In the genomic region with DNA sequence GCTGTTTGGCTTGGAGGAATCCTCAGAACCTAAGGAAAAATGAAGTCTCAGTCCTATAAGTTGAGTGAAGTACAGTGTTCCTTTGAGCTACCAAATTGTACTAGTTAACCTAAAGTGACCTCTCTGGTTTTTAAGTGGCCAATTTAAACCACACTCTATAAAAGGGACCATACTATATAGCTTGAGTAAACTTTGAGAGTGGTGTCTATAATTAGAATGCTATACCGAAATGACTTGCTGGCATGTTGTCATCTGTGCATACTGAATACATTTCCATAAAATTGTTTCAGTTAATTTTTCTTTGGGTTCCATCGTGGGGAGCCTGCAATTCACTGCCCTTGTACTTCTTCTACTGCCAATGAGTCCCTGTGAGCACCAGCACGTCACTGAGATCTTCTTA, we compare ENCODE assay signal across 25 cellular contexts.
DNase-seq lines count a peak whose midpoint lies in the region; ATAC-seq and TF ChIP-seq lines count a peak whose summit lies in the region.
"Had no signal": no experiment of that assay in that cellular context is flagged by ENCODE, and none has a peak within 500 bp of the region (broad histone marks: within the 10 kb centered on the region; RNA-seq: fewer than 3 reads in every experiment).

No MANE protein-coding gene starts in this region.

- BruUV-seq in PC-3 (replicated peaks; lab: Mats Ljungman, UMichigan): TSS peak; percentile 56

- H3K36me3 Mint-ChIP-seq in stimulated activated naive B cell treated with anti-CD40 and anti-IgM and Interleukin-4, amounts not matched to agents 10 μg/mL and 1 μg/mL and 100 μg/mL, for 72 hours: no peaks in the 10 kb centered on the region
- H3K36me3 Mint-ChIP-seq in activated T-cell treated with anti-CD3 and anti-CD28 coated beads, Interleukin-2, amount 50 U/mL, for 72 hours (ENCODE audit: insufficient read depth in 2 of 2): peaks cover 0 to 2% of the 10 kb centered on the region in 2 donors

- no peak for TF ChIP-seq CTCF in PC-3 (conservative IDR thresholded peaks at IDR 0.05; ENCODE audit: low read depth, low read length)

- H3K4me2 ChIP-seq in PC-3 (ENCODE audit: low read length): peak overlapping the region; percentile 1; the same call in 1 of the 2 replicates
- H3K4me2 ChIP-seq: GM23338, KMS-11 had no signal

- H3K27me3 Mint-ChIP-seq in stimulated activated naive B cell treated with anti-CD40 and anti-IgM and Interleukin-4, amounts not matched to agents 10 μg/mL and 1 μg/mL and 100 μg/mL, for 72 hours: no peaks in the 10 kb centered on the region
- H3K27me3 Mint-ChIP-seq in activated T-cell treated with anti-CD3 and anti-CD28 coated beads, Interleukin-2, amount 50 U/mL, for 72 hours (ENCODE audit: low read depth): no peaks in the 10 kb centered on the region
- H3K27me3 Mint-ChIP-seq: CD4-positive, alpha-beta T cell had no signal

- no peaks in the 10 kb centered on the region for H3K79me2 ChIP-seq in PC-3 (ENCODE audit: low read length)

- H3K27ac Mint-ChIP-seq in stimulated activated naive B cell treated with anti-CD40 and anti-IgM and Interleukin-4, amounts not matched to agents 10 μg/mL and 1 μg/mL and 100 μg/mL, for 72 hours: no peak overlapping the region
- H3K27ac Mint-ChIP-seq in activated T-cell treated with anti-CD3 and anti-CD28 coated beads, Interleukin-2, amount 50 U/mL, for 72 hours: no peak overlapping the region
- H3K27ac Mint-ChIP-seq: CD4-positive, alpha-beta T cell; GM23338 had no signal

- H3K9me3 Mint-ChIP-seq in stimulated activated naive B cell treated with anti-CD40 and anti-IgM and Interleukin-4, amounts not matched to agents 10 μg/mL and 1 μg/mL and 100 μg/mL, for 72 hours: no peaks in the 10 kb centered on the region
- peaks cover 0 to 4% of the 10 kb centered on the region in 2 donors for H3K9me3 Mint-ChIP-seq in activated T-cell treated with anti-CD3 and anti-CD28 coated beads, Interleukin-2, amount 50 U/mL, for 72 hours
- H3K9me3 Mint-ChIP-seq: GM23338 had no signal

- ATAC-seq in GM18502 (IDR thresholded peaks at IDR 0.05; ENCODE audit: poor library complexity, unreplicated experiment): peak; percentile 44
- ATAC-seq in HG02885 (IDR thresholded peaks at IDR 0.05; ENCODE audit: poor library complexity, unreplicated experiment): peak; percentile 44
- no peak for ATAC-seq in PC-3
- ATAC-seq in stimulated activated naive B cell treated with anti-CD40 and anti-IgM and Interleukin-4, amounts not matched to agents 10 μg/mL and 1 μg/mL and 100 μg/mL, for 72 hours (replicated peaks): peak; percentile 44 to 60
- ATAC-seq in activated T-cell treated with anti-CD3 and anti-CD28 coated beads, Interleukin-2, amount 50 U/mL, for 72 hours (replicated peaks in 1 of 2): no peak
- ATAC-seq: GM23338 had no signal

- H3K4me3 ChIP-seq in PC-3 (ENCODE audit: low read length): no peak overlapping the region
- H3K4me3 ChIP-seq: GM23338, HAP-1, SK-N-MC had no signal

- H3K4me1 ChIP-seq in PC-3 (ENCODE audit: insufficient read depth, low read length): peaks cover 50% of the 10 kb centered on the region
- H3K4me1 ChIP-seq: BE2C had no signal

- POLR2A ChIA-PET in PC-3 (lab: Charles Lee; ENCODE audit: unreplicated experiment): no interaction called here

- H3K9me2 ChIP-seq in PC-3 (replicated peaks; ENCODE audit: low read length): no peaks in the 10 kb centered on the region

- H3K4me1 Mint-ChIP-seq in stimulated activated naive B cell treated with anti-CD40 and anti-IgM and Interleukin-4, amounts not matched to agents 10 μg/mL and 1 μg/mL and 100 μg/mL, for 72 hours: peaks cover 4 to 13% of the 10 kb centered on the region in 2 donors
- H3K4me1 Mint-ChIP-seq in activated T-cell treated with anti-CD3 and anti-CD28 coated beads, Interleukin-2, amount 50 U/mL, for 72 hours (ENCODE audit: low read depth): no peaks in the 10 kb centered on the region

- no peaks in the 10 kb centered on the region for H3K36me3 ChIP-seq in PC-3 (ENCODE audit: low read depth, low read length)
- H3K36me3 ChIP-seq: BE2C, HAP-1 had no signal

- H3F3A ChIP-seq in PC-3 (ENCODE audit: low read length, unreplicated experiment): peaks cover 3% of the 10 kb centered on the region

- H3K9ac ChIP-seq in PC-3 (ENCODE audit: low read length): no peak overlapping the region
- H3K9ac ChIP-seq: KMS-11 had no signal

- no peaks in the 10 kb centered on the region for H3K9me3 ChIP-seq in PC-3 (ENCODE audit: low read length)
- H3K9me3 ChIP-seq: BE2C, Caco-2, HAP-1 had no signal

- no peak overlapping the region for H2AFZ ChIP-seq in PC-3 (ENCODE audit: low read length)
- H2AFZ ChIP-seq: GM23338 had no signal

- no peak overlapping the region for H3K4me3 Mint-ChIP-seq in stimulated activated naive B cell treated with anti-CD40 and anti-IgM and Interleukin-4, amounts not matched to agents 10 μg/mL and 1 μg/mL and 100 μg/mL, for 72 hours
- no peak overlapping the region for H3K4me3 Mint-ChIP-seq in activated T-cell treated with anti-CD3 and anti-CD28 coated beads, Interleukin-2, amount 50 U/mL, for 72 hours
- H3K4me3 Mint-ChIP-seq: CD4-positive, alpha-beta T cell; GM23338 had no signal

- peak overlapping the region; percentile 59 for H3K27ac ChIP-seq in PC-3 (ENCODE audit: low read length)
- H3K27ac ChIP-seq: KMS-11, RWPE1, SK-N-MC had no signal

- CTCF ChIA-PET in PC-3 (lab: Charles Lee): no interaction called here

- H4K20me1 ChIP-seq in PC-3 (ENCODE audit: low read length): no peaks in the 10 kb centered on the region

- no peaks in the 10 kb centered on the region for H3K27me3 ChIP-seq in PC-3 (ENCODE audit: low read length)
- H3K27me3 ChIP-seq: BE2C had no signal

- intact Hi-C loops in PC-3 (cut with micrococcal nuclease): no loop called here

- DNase-seq in PC-3 (no peak), NCI-H2081 treated with DMSO at 0.1 percent for 48 hours (lab: John Stamatoyannopoulos, UW) (no peak), DMS114 treated with DMSO at 0.1 percent for 48 hours (lab: John Stamatoyannopoulos, UW; ENCODE audit: unreplicated experiment) (no peak)
- DNase-seq in stimulated activated naive B cell treated with anti-CD40 and anti-IgM and Interleukin-4, amounts not matched to agents 10 μg/mL and 1 μg/mL and 100 μg/mL, for 72 hours: no peak
- DNase-seq in activated T-cell treated with anti-CD3 and anti-CD28 coated beads, Interleukin-2, amount 50 U/mL, for 72 hours: no peak
- DNase-seq: BE2C; Caco-2; CD4-positive, alpha-beta T cell; DMS153; GF-D8; NCI-H1694; NCI-H510A; NCI-H748 treated with DMSO at 0.1 percent for 48 hours; NK-92 treated with Interleukin-12 subunit alpha and Interleukin-12 subunit beta, amount 100 ng/mL, for 24 hours; OCI-M1; SHP77 treated with DMSO at 0.1 percent for 48 hours; SW 1271; T-helper 2 cell had no signal

Comparison
In these comparisons a context has a peak if more than half of its experiments do, and no peak if none do; other contexts are left out.
1. ATAC-seq: peak in GM18502 (single experiment), HG02885 (single experiment) and stimulated activated naive B cell treated with anti-CD40 and anti-IgM and Interleukin-4, amounts not matched to agents 10 μg/mL and 1 μg/mL and 100 μg/mL, for 72 hours (2 of 2); none in PC-3 (single experiment) and activated T-cell treated with anti-CD3 and anti-CD28 coated beads, Interleukin-2, amount 50 U/mL, for 72 hours (0 of 2).